ENCODE assay signal across 21 cellular contexts in the genomic region with DNA sequence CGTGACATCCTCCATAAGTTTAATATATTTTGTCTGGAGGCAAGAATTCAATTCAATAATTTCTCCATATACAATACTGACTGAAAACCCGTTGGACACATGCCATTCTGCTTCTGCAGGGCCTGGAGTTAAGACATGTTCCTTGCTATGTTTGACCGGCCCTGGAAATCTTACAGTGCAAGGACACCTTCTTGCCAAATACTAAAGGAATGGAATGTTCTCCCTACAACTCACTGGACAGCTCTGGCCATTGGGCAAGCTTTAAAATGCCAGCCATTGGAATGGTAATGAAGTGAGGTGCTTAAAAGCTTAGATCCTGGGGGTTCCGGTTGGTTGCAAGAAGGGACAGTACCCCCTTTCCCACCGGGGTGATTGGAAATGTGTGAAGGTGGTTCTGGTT.
"Had no signal": no experiment of that assay in that cellular context is flagged by ENCODE, and none has a peak within 500 bp of the region (broad histone marks: within the 10 kb centered on the region; RNA-seq: fewer than 3 reads in every experiment).

No MANE protein-coding gene starts in this region.

- H3K4me3 ChIP-seq: body of pancreas, cardiac muscle cell, lung, tibial nerve had no signal

- H3K27ac ChIP-seq: body of pancreas, cardiac muscle cell, tibial nerve had no signal

- H3K36me3 ChIP-seq: cardiac muscle cell, tibial nerve had no signal

- H3K4me1 ChIP-seq: body of pancreas, tibial nerve had no signal

- H3K9me3 ChIP-seq: body of pancreas, tibial nerve had no signal

- H3K27me3 ChIP-seq: body of pancreas, tibial nerve had no signal

- FAIRE-seq: kidney, urothelium cell line had no signal

- ATAC-seq: activated T-helper 17 cell treated with anti-CD3 and anti-CD28 coated beads, Interleukin-2, amount 50 U/mL, for 72 hours; body of pancreas; naive thymus-derived CD4-positive, alpha-beta T cell had no signal

- DNase-seq: activated CD4-positive, alpha-beta T cell treated with anti-CD3 and anti-CD28 coated beads for 1 hour; activated CD4-positive, alpha-beta T cell treated with anti-CD3 and anti-CD28 coated beads, Interleukin-2, amount 50 U/mL, for 1 hour; activated naive CD4-positive, alpha-beta T cell; activated T-cell treated with anti-CD3 and anti-CD28 coated beads, Interleukin-2, amount 50 U/mL, for 1 hour; amniotic stem cell; body of pancreas; dermis blood vessel endothelial cell; effector CD8-positive, alpha-beta T cell; erythroblast; kidney; naive thymus-derived CD4-positive, alpha-beta T cell; occipital lobe; stimulated activated CD4-positive, alpha-beta T cell treated with anti-CD3 and anti-CD28 coated beads, Interleukin-12 subunit alpha, Interleukin-12 subunit beta, amount 100 ng/mL, for 4 hours; stimulated activated CD4-positive, alpha-beta T cell treated with anti-CD3 and anti-CD28 coated beads, Interleukin-4, amount 100 ng/mL, for 4 hours; substantia nigra; T-helper 9 cell had no signal
